Comparison of ENCODE assay signal across 1 cellular context in the genomic region with DNA sequence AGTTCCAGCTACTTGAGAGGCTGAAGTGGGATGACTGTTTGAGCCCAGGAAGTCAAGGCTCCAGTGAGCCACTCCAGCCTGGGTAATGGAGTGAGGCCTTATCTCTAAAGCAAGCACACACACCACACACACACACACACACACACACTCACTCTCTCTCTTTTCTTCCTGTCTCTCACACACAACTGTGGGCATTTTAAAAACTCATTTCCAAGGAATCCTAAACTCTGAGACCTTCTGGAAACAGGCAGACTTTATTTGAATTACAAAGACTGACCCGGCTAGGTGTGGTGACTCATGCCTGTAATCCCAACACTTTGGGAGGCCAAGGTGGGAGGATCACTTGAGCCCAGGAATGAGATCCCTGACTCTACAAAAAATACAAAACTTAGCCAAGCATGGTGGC.
TF ChIP-seq lines count a peak whose summit lies in the region.

No MANE protein-coding gene starts in this region.

TF ChIP-seq in K562, 482 proteins besides CTCF, POLR2A, EP300 and RAD21 (continued from another document and continues in another):
- TF ChIP-seq CHD7 (IDR thresholded peaks at IDR 0.05; ENCODE audit: low read depth, low read length) = no peak
- TF ChIP-seq NCOA6 (IDR thresholded peaks at IDR 0.05) = no peak
- peak; percentile 83 for TF ChIP-seq ETV1 (tag; conservative IDR thresholded peaks at IDR 0.05; ENCODE audit: low read depth)
- TF ChIP-seq, protein P1, sequence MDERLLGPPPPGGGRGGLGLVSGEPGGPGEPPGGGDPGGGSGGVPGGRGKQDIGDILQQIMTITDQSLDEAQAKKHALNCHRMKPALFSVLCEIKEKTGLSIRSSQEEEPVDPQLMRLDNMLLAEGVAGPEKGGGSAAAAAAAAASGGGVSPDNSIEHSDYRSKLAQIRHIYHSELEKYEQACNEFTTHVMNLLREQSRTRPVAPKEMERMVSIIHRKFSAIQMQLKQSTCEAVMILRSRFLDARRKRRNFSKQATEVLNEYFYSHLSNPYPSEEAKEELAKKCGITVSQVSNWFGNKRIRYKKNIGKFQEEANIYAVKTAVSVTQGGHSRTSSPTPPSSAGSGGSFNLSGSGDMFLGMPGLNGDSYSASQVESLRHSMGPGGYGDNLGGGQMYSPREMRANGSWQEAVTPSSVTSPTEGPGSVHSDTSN (CRISPR knock-in tag; IDR thresholded peaks at IDR 0.05; ENCODE audit: low read depth) = no peak
- TF ChIP-seq, protein P1 (tag; conservative IDR thresholded peaks at IDR 0.05; ENCODE audit: low read depth) = 0 out of 2 replicates have a peak, but pooled peaks have one; percentile 9
- TF ChIP-seq CBX3 (IDR thresholded peaks at IDR 0.05; ENCODE audit: borderline replicate concordance in 1 of 2, low read length in 2 of 2) = no peak
- peak; percentile 8; the same call in 1 of the 2 replicates for TF ChIP-seq PHF21A (IDR thresholded peaks at IDR 0.05; ENCODE audit: borderline replicate concordance, low read depth)
- peak; percentile 56; the same call in 1 of the 2 replicates for TF ChIP-seq JUND (IDR thresholded peaks at IDR 0.05; ENCODE audit: borderline replicate concordance, low read depth, low read length)
- peak; percentile 67; the same call in 1 of the 3 replicates for TF ChIP-seq JUND (tag; IDR thresholded peaks at IDR 0.05; ENCODE audit: borderline replicate concordance, low read depth, low read length)
- no peak for TF ChIP-seq CEBPG (CRISPR knock-in tag; IDR thresholded peaks at IDR 0.05)
- TF ChIP-seq CEBPG (tag; conservative IDR thresholded peaks at IDR 0.05 in 1 of 2, IDR thresholded peaks at IDR 0.05 in 1 of 2) = no peak
- TF ChIP-seq NBN (IDR thresholded peaks at IDR 0.05; ENCODE audit: low read depth) = peak; percentile 58; the same call in 1 of the 2 replicates
- no peak for TF ChIP-seq ZHX1 (conservative IDR thresholded peaks at IDR 0.05; ENCODE audit: low read length)
- no peak for TF ChIP-seq STAG1 (CRISPR knock-in tag; IDR thresholded peaks at IDR 0.05; ENCODE audit: borderline replicate concordance)
- TF ChIP-seq PHB (CRISPR knock-in tag; IDR thresholded peaks at IDR 0.05) = no peak
- TF ChIP-seq PKNOX1 (IDR thresholded peaks at IDR 0.05) = peak; percentile 28; the same call in 1 of the 2 replicates
- TF ChIP-seq CCAR2 (IDR thresholded peaks at IDR 0.05; ENCODE audit: low read depth, low read length) = no peak
- no peak for TF ChIP-seq ZSCAN32 (CRISPR knock-in tag; IDR thresholded peaks at IDR 0.05)
- no peak for TF ChIP-seq NFXL1 (CRISPR knock-in tag; IDR thresholded peaks at IDR 0.05)
- TF ChIP-seq ZEB2 (IDR thresholded peaks at IDR 0.05) = peak; percentile 41; the same call in 1 of the 2 replicates
- no peak for TF ChIP-seq TCFL5 (CRISPR knock-in tag; conservative IDR thresholded peaks at IDR 0.05)
- TF ChIP-seq TOE1 (IDR thresholded peaks at IDR 0.05; ENCODE audit: borderline replicate concordance) = 0 out of 2 replicates have a peak, but pooled peaks have one; percentile 15
- no peak for TF ChIP-seq TOE1 (CRISPR knock-in tag; IDR thresholded peaks at IDR 0.05; ENCODE audit: borderline replicate concordance, low read depth)
- TF ChIP-seq PTRF (tag; IDR thresholded peaks at IDR 0.05) = no peak
- TF ChIP-seq CBX8 (IDR thresholded peaks at IDR 0.05; ENCODE audit: borderline replicate concordance, extremely low read depth, low read depth, low read length, poor library complexity, severe bottlenecking) = no peak
- no peak for TF ChIP-seq ZNF212 (CRISPR knock-in tag; IDR thresholded peaks at IDR 0.05)
- TF ChIP-seq, protein P2, sequence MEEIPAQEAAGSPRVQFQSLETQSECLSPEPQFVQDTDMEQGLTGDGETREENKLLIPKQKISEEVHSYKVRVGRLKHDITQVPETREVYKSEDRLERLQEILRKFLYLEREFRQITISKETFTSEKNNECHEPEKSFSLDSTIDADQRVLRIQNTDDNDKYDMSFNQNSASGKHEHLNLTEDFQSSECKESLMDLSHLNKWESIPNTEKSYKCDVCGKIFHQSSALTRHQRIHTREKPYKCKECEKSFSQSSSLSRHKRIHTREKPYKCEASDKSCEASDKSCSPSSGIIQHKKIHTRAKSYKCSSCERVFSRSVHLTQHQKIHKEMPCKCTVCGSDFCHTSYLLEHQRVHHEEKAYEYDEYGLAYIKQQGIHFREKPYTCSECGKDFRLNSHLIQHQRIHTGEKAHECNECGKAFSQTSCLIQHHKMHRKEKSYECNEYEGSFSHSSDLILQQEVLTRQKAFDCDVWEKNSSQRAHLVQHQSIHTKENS (CRISPR knock-in tag; IDR thresholded peaks at IDR 0.05) = no peak
- TF ChIP-seq ZNF77 (CRISPR knock-in tag; IDR thresholded peaks at IDR 0.05) = no peak
- TF ChIP-seq ZNF592 (IDR thresholded peaks at IDR 0.05) = 0 out of 2 replicates have a peak, but pooled peaks have one; percentile 37
- no peak for TF ChIP-seq POLR2H (tag; IDR thresholded peaks at IDR 0.05; ENCODE audit: low read depth)
